Comparison of ENCODE assay signal across 1 cellular context in genomic region chr2:86079981-86080911, GRCh38.
TF ChIP-seq lines count a peak whose summit lies in the region.

No MANE protein-coding gene starts in this region.

TF ChIP-seq in SK-N-SH treated with all-trans-retinoic acid at 6 μM for 48 hours, 23 proteins besides CTCF, POLR2A, EP300 and RAD21 (continued from another document):
- TF ChIP-seq POU6F1 (CRISPR knock-in tag; IDR thresholded peaks at IDR 0.05; ENCODE audit: borderline replicate concordance, low read depth) (no peak), ZFP3 (CRISPR knock-in tag; IDR thresholded peaks at IDR 0.05) (no peak), RARB (CRISPR knock-in tag; IDR thresholded peaks at IDR 0.05) (no peak), ISL1 (CRISPR knock-in tag; IDR thresholded peaks at IDR 0.05) (no peak), ZNF70 (CRISPR knock-in tag; IDR thresholded peaks at IDR 0.05) (no peak)
